7 cellular contexts compared by ENCODE assay signal in the genomic region with DNA sequence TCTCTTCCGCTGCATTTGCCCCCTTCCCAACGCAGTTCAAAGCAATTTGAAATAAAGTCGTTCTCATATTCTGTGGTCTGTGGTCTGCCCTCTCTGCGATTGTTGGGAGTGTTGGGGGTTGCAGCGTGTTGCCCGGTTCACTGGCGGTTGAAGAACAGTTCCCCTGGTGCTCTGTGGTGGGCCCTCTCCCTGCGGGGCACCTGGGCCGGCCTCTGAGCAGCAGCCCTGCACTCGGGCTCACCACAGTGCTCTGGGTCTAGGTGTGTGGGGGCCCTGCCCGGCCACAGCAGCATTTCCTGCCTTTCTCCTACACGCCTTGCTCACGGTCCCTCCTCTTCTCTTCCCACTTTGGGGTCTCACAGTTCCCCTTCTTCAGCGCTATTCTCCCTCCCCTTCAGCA. TPM values are rescaled to one million over a fixed set of nuclear protein-coding genes. Genes with fewer than 3 reads are reported as not detected.
"Had no signal": no experiment of that assay in that cellular context is flagged by ENCODE, and none has a peak within 500 bp of the region (broad histone marks: within the 10 kb centered on the region; RNA-seq: fewer than 3 reads in every experiment).

No MANE protein-coding gene starts in this region.

RNA-seq across cellular contexts. Expression of gene CXorf49B, which starts 4.0 kb away (rescaled TPM):
- total RNA-seq: M059J, OCI-LY7, PC-9, Right ventricle myocardium inferior, RPMI7951, SJCRH30, SK-MEL-5 had no signal

RNA-seq across cellular contexts. Expression of gene CXorf49, which starts 49.0 kb away (rescaled TPM):
- total RNA-seq: M059J, OCI-LY7, PC-9, Right ventricle myocardium inferior, RPMI7951, SJCRH30, SK-MEL-5 had no signal
